9 cellular contexts compared by ENCODE assay signal in genomic region chr1:221726331-221726692, GRCh38. TPM values are rescaled to one million over a fixed set of nuclear protein-coding genes. Genes with fewer than 3 reads are reported as not detected.
DNase-seq lines count a peak whose midpoint lies in the region; ATAC-seq and TF ChIP-seq lines count a peak whose summit lies in the region.
"Had no signal": no experiment of that assay in that cellular context is flagged by ENCODE, and none has a peak within 500 bp of the region (broad histone marks: within the 10 kb centered on the region; RNA-seq: fewer than 3 reads in every experiment).

No MANE protein-coding gene starts in this region.

- H3K79me2 ChIP-seq in ACC112 (ENCODE audit: control insufficient read depth, insufficient read depth, low read length, unreplicated experiment): peaks cover 61% of the 10 kb centered on the region

- H2AFZ ChIP-seq in ACC112 (ENCODE audit: low read length, unreplicated experiment): peak overlapping the region; percentile 85

- DNase-seq in central memory CD4-positive, alpha-beta T cell: peak; percentile 17
- DNase-seq in NCI-H1694 (lab: John Stamatoyannopoulos, UW) (no peak), GM13976 (ENCODE audit: low spot score) (no peak), Kasumi-1 (lab: John Stamatoyannopoulos, UW) (no peak), prostate gland (ENCODE audit: low spot score) (no peak)
- DNase-seq: NCI-H2081 had no signal

- TF ChIP-seq POLR2A in prostate gland (IDR thresholded peaks at IDR 0.05): no peak

- H3K36me3 ChIP-seq in ACC112 (ENCODE audit: insufficient read depth, low read length): peaks cover 33% of the 10 kb centered on the region
- no peaks in the 10 kb centered on the region for H3K36me3 ChIP-seq in prostate gland

- H3K27me3 ChIP-seq in ACC112 (ENCODE audit: insufficient read depth, low read length) (no peaks in the 10 kb centered on the region), prostate gland (replicated peaks; ENCODE audit: insufficient read depth) (no peaks in the 10 kb centered on the region)

- in situ Hi-C loops in GM13976 (cut with MboI; ENCODE audit: low sequenced_read_pairs, unreplicated experiment): loop anchor here (25.0 kb wide), 1 partner anchor 436 kb away; no protein-coding TSS in a partner anchor

- H3K9me3 ChIP-seq in prostate gland: no peaks in the 10 kb centered on the region

- peaks cover 40% of the 10 kb centered on the region for H3K4me1 ChIP-seq in ACC112 (ENCODE audit: control insufficient read depth, insufficient read depth, low read length, unreplicated experiment)
- H3K4me1 ChIP-seq in prostate gland (replicated peaks): no peaks in the 10 kb centered on the region

- TF ChIP-seq CTCF in GM13976 (IDR thresholded peaks at IDR 0.05; ENCODE audit: borderline replicate concordance, control extremely low read depth, extremely low read depth, insufficient read depth, missing control alignments) (no peak), prostate gland (IDR thresholded peaks at IDR 0.05) (no peak)

- WGBS in prostate gland: 95% methylated on average over 1 of the region's 1 CpG

- H3K4me3 ChIP-seq in ACC112 (ENCODE audit: low read depth, low read length) (peak overlapping the region; percentile 49), prostate gland (no peak overlapping the region)

- ATAC-seq in GM19025 (IDR thresholded peaks at IDR 0.05; ENCODE audit: low read depth, unreplicated experiment) (peak; percentile 59), HG03095 (IDR thresholded peaks at IDR 0.05; ENCODE audit: unreplicated experiment) (peak; percentile 51)

- intact Hi-C loops in prostate gland (cut with DNase I): no loop called here

- H3K27ac ChIP-seq in ACC112 (ENCODE audit: low read depth, low read length): peak overlapping the region; percentile 84
- no peak overlapping the region for H3K27ac ChIP-seq in prostate gland

RNA-seq across cellular contexts. Expression of gene DUSP10, which starts 15.6 kb away (rescaled TPM):
- 10 to 100 TPM in 1 of 2 donors, 1 to 10 TPM in 1; 5.8 to 13.6 TPM for total RNA-seq in prostate gland
